ENCODE assay signal across 2 cellular contexts in genomic region chr7:135644729-135645128, GRCh38.
TF ChIP-seq lines count a peak whose summit lies in the region.

No MANE protein-coding gene starts in this region.

TF ChIP-seq in GM23338, 12 proteins besides CTCF, POLR2A, EP300 and RAD21:
- TF ChIP-seq NANOG (IDR thresholded peaks at IDR 0.05; ENCODE audit: borderline replicate concordance), result no peak
- TF ChIP-seq ZNF331 (CRISPR knock-in tag; IDR thresholded peaks at IDR 0.05; ENCODE audit: low read depth), result no peak
- TF ChIP-seq STAT1 (IDR thresholded peaks at IDR 0.05; ENCODE audit: unreplicated experiment), result no peak
- no peak for TF ChIP-seq CREB1 (CRISPR knock-in tag; IDR thresholded peaks at IDR 0.05; ENCODE audit: low read depth)
- no peak for TF ChIP-seq EZH2phosphoT487 (IDR thresholded peaks at IDR 0.05; ENCODE audit: unreplicated experiment)

TF ChIP-seq in endothelial cell of umbilical vein, 7 proteins besides CTCF, POLR2A, EP300 and RAD21:
- TF ChIP-seq POLR2AphosphoS5 (IDR thresholded peaks at IDR 0.05; ENCODE audit: insufficient read depth, low read depth, low read length) (no peak), EZH2 (IDR thresholded peaks at IDR 0.05; ENCODE audit: borderline replicate concordance, low read depth, low read length, severe bottlenecking) (no peak), MAX (IDR thresholded peaks at IDR 0.05; ENCODE audit: insufficient read depth, insufficient read length) (no peak), JUN (IDR thresholded peaks at IDR 0.05; ENCODE audit: borderline replicate concordance, insufficient read depth, insufficient read length, low read depth) (no peak), GATA2 (IDR thresholded peaks at IDR 0.05; ENCODE audit: insufficient read depth, insufficient read length, low read depth, low read length) (no peak), FOS (IDR thresholded peaks at IDR 0.05; ENCODE audit: borderline replicate concordance, insufficient read depth, low read length) (no peak), MYC (IDR thresholded peaks at IDR 0.05; ENCODE audit: low read depth, low read length) (no peak)
